In the genomic region with DNA sequence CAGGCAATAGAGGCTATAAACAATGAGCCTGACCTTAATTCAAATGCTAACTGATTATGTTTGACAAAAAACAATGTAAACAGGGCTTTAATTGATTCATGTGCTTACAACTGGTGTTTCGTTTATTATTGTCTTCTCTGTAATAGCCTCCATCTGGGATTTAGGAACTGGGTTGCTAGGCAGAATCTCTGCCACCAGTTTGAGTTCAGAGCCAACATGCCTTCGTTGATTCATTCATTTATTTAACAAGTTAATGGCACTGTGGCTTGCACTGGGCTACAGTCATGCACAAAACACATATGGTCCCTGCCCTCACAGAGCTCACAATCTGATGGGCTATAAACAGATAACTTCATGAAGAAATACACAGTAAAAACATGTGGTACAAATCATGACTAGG, we compare ENCODE assay signal across 25 cellular contexts.
"Had no signal": no experiment of that assay in that cellular context is flagged by ENCODE, and none has a peak within 500 bp of the region (broad histone marks: within the 10 kb centered on the region; RNA-seq: fewer than 3 reads in every experiment).

No MANE protein-coding gene starts in this region.

- H3K27ac Mint-ChIP-seq: activated CD4-positive, alpha-beta T cell treated with anti-CD3 and anti-CD28 coated beads, Interleukin-2, amount 10 ng/mL, durations not matched to agents 24 days and 14 days; activated CD8-positive, alpha-beta T cell treated with anti-CD3 and anti-CD28 coated beads for 36 hours; activated naive CD8-positive, alpha-beta T cell treated with anti-CD3 and anti-CD28 coated beads, Interleukin-2, amount 10 ng/mL, durations not matched to agents 7 days and 5 days; activated T-helper 2 cell treated with anti-CD3 and anti-CD28 coated beads, Interferon-gamma antibody, Interleukin-2, Interleukin-4, amounts not matched to agents 10 μg/mL and 5 μg/mL and 100 μg/mL, durations not matched to agents 14 hours and 24 hours and 36 hours had no signal

- H3K9me3 Mint-ChIP-seq: activated CD8-positive, alpha-beta T cell treated with anti-CD3 and anti-CD28 coated beads for 36 hours; activated naive CD4-positive, alpha-beta T cell treated with anti-CD3 and anti-CD28 coated beads, Interleukin-2, amount 50 U/mL, for 24 hours; activated naive CD8-positive, alpha-beta T cell treated with anti-CD3 and anti-CD28 coated beads, Interleukin-2, amount 10 ng/mL, durations not matched to agents 7 days and 5 days; activated T-helper 2 cell treated with anti-CD3 and anti-CD28 coated beads, Interferon-gamma antibody, Interleukin-2, Interleukin-4, amounts not matched to agents 10 μg/mL and 5 μg/mL and 100 μg/mL, durations not matched to agents 14 hours and 24 hours and 36 hours had no signal

- ATAC-seq: activated CD8-positive, alpha-beta T cell treated with anti-CD3 and anti-CD28 coated beads for 36 hours; Panc1 had no signal

- H3K27ac ChIP-seq: ascending aorta, cardiac muscle cell, SJSA1 had no signal

- DNase-seq: activated CD4-positive, alpha-beta T cell treated with anti-CD3 and anti-CD28 coated beads, Interleukin-2, amount 10 ng/mL, durations not matched to agents 24 days and 14 days; activated CD4-positive, alpha-beta T cell treated with anti-CD3 and anti-CD28 coated beads, Interleukin-2, amount 50 U/mL, for 4 hours; activated CD8-positive, alpha-beta T cell treated with anti-CD3 and anti-CD28 coated beads for 36 hours; activated gamma-delta T cell; activated naive CD4-positive, alpha-beta T cell treated with Interleukin-2 at 50 U/mL for 16 hours; activated naive CD8-positive, alpha-beta T cell treated with anti-CD3 and anti-CD28 coated beads, Interleukin-2, amount 10 ng/mL, durations not matched to agents 7 days and 5 days; activated T-cell treated with anti-CD3 and anti-CD28 coated beads, Interleukin-2, amount 50 U/mL, for 1 hour; amygdala; NCI-H1092 treated with DMSO at 0.1 percent for 48 hours; NCI-H1417; NCI-H146; NCI-H1930; NCI-H2081 treated with DMSO at 0.1 percent for 48 hours; NCI-H226; NCI-H446 treated with DMSO at 0.1 percent for 48 hours; NCI-H524; SHP77 treated with DMSO at 0.1 percent for 48 hours; SW 1271; T-helper 1 cell had no signal

- H3K36me3 ChIP-seq: ascending aorta, cardiac muscle cell, SJSA1 had no signal

- H3K27me3 ChIP-seq: ascending aorta, cardiac muscle cell, SJSA1 had no signal

- H3K9me3 ChIP-seq: ascending aorta, SJSA1 had no signal

- H3K4me1 ChIP-seq: ascending aorta, SJSA1 had no signal

- H3K4me3 Mint-ChIP-seq: activated CD4-positive, alpha-beta T cell treated with anti-CD3 and anti-CD28 coated beads, Interleukin-2, amount 10 ng/mL, durations not matched to agents 24 days and 14 days; activated CD8-positive, alpha-beta T cell treated with anti-CD3 and anti-CD28 coated beads for 36 hours; activated naive CD4-positive, alpha-beta T cell treated with anti-CD3 and anti-CD28 coated beads, Interleukin-2, amount 50 U/mL, for 24 hours; activated naive CD8-positive, alpha-beta T cell treated with anti-CD3 and anti-CD28 coated beads, Interleukin-2, amount 10 ng/mL, durations not matched to agents 7 days and 5 days had no signal

- H3K4me3 ChIP-seq: ascending aorta, cardiac muscle cell, SJSA1 had no signal

- H3K36me3 Mint-ChIP-seq: activated naive CD4-positive, alpha-beta T cell treated with anti-CD3 and anti-CD28 coated beads, Interleukin-2, amount 50 U/mL, for 24 hours; activated naive CD8-positive, alpha-beta T cell treated with anti-CD3 and anti-CD28 coated beads, Interleukin-2, amount 10 ng/mL, durations not matched to agents 7 days and 5 days had no signal

- H3K4me1 Mint-ChIP-seq: activated CD4-positive, alpha-beta T cell treated with anti-CD3 and anti-CD28 coated beads, Interleukin-2, amount 10 ng/mL, durations not matched to agents 24 days and 14 days; activated naive CD4-positive, alpha-beta T cell treated with anti-CD3 and anti-CD28 coated beads, Interleukin-2, amount 50 U/mL, for 24 hours; activated naive CD8-positive, alpha-beta T cell treated with anti-CD3 and anti-CD28 coated beads, Interleukin-2, amount 10 ng/mL, durations not matched to agents 7 days and 5 days had no signal
